ENCODE assay signal across 20 cellular contexts in the genomic region with DNA sequence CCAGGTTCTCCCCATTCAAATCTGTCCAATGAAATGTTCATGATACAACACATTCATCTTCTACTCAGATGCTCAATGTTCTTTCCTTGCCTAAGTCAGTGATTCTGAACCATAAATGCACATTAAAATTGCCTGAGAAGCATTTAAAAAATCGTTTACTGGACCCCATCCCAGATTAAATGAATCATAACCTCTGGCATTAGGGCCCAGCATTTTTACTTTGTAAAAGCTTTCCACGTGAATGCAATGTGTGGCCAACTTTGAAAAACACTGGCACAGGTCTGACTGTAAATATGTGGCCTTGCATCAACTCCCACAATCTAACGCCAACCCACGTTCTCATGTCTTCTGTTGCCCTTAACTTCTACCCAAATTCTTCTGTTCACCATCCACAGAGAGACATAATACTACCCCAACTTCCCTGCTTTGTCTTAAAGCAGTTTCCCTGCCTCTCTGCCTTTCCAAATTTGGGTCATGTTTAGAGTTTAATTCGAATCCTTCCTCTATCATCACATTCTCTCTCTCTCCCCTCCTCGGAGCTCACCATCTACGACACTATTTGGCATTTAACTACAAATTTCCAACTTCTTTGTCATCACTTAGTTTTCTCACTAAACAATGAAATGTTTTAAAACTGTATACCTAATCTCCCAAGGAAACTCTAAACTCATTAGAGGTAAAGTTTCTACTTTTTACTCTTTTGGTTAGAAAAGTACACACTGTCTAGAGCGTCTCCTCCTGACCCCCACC.
DNase-seq lines count a peak whose midpoint lies in the region; ATAC-seq and TF ChIP-seq lines count a peak whose summit lies in the region.
"Had no signal": no experiment of that assay in that cellular context is flagged by ENCODE, and none has a peak within 500 bp of the region (broad histone marks: within the 10 kb centered on the region; RNA-seq: fewer than 3 reads in every experiment).

No MANE protein-coding gene starts in this region.

- H3K9me3 Mint-ChIP-seq in activated naive CD4-positive, alpha-beta T cell treated with anti-CD3 and anti-CD28 coated beads, Interleukin-2, amount 50 U/mL, for 72 hours = no peaks in the 10 kb centered on the region
- H3K9me3 Mint-ChIP-seq: activated T-helper 1 cell treated with anti-CD3 and anti-CD28 coated beads, Interleukin-12 subunit alpha, Interleukin-12 subunit beta, Interleukin-2, Interleukin-4 antibody, amounts not matched to agents 30 ng/mL and 10 ng/mL and 1 ng/mL, durations not matched to agents 14 hours and 24 hours and 36 hours; CD8-positive, alpha-beta T cell; natural killer cell treated with Interleukin-12 subunit alpha and Interleukin-12 subunit beta and Interleukin-15 and Interleukin-18, amount 100 ng/mL, for 72 hours; stimulated activated naive CD8-positive, alpha-beta T cell treated with anti-CD3 and anti-CD28 coated beads, Interleukin-15, amount 100 ng/mL, for 72 hours had no signal

- H3K27ac Mint-ChIP-seq in activated naive CD4-positive, alpha-beta T cell treated with anti-CD3 and anti-CD28 coated beads, Interleukin-2, amount 50 U/mL, for 72 hours = no peak overlapping the region
- H3K27ac Mint-ChIP-seq: activated T-helper 1 cell treated with anti-CD3 and anti-CD28 coated beads, Interleukin-12 subunit alpha, Interleukin-12 subunit beta, Interleukin-2, Interleukin-4 antibody, amounts not matched to agents 30 ng/mL and 10 ng/mL and 1 ng/mL, durations not matched to agents 14 hours and 24 hours and 36 hours; CD8-positive, alpha-beta T cell; natural killer cell treated with Interleukin-12 subunit alpha and Interleukin-12 subunit beta and Interleukin-15 and Interleukin-18, amount 100 ng/mL, for 72 hours; stimulated activated naive CD8-positive, alpha-beta T cell treated with anti-CD3 and anti-CD28 coated beads, Interleukin-15, amount 100 ng/mL, for 72 hours had no signal

- no peak for ATAC-seq in activated naive CD4-positive, alpha-beta T cell treated with anti-CD3 and anti-CD28 coated beads, Interleukin-2, amount 50 U/mL, for 72 hours
- no peak for ATAC-seq in GM21390 (IDR thresholded peaks at IDR 0.05; ENCODE audit: unreplicated experiment)
- ATAC-seq in HG02938 (IDR thresholded peaks at IDR 0.05; ENCODE audit: unreplicated experiment) = no peak
- ATAC-seq in GM18511 (IDR thresholded peaks at IDR 0.05; ENCODE audit: unreplicated experiment) = no peak
- ATAC-seq: CD8-positive, alpha-beta T cell; left lobe of liver; natural killer cell treated with Interleukin-12 subunit alpha and Interleukin-12 subunit beta and Interleukin-15 and Interleukin-18, amount 100 ng/mL, for 72 hours; stimulated activated naive CD8-positive, alpha-beta T cell treated with anti-CD3 and anti-CD28 coated beads, Interleukin-15, amount 100 ng/mL, for 72 hours had no signal

- peaks cover 0 to 4% of the 10 kb centered on the region in 2 donors for H3K36me3 Mint-ChIP-seq in activated naive CD4-positive, alpha-beta T cell treated with anti-CD3 and anti-CD28 coated beads, Interleukin-2, amount 50 U/mL, for 72 hours
- H3K36me3 Mint-ChIP-seq: natural killer cell treated with Interleukin-12 subunit alpha and Interleukin-12 subunit beta and Interleukin-15 and Interleukin-18, amount 100 ng/mL, for 72 hours had no signal

- no peak for TF ChIP-seq CTCF in retinal pigment epithelial cell (conservative IDR thresholded peaks at IDR 0.05; ENCODE audit: low read depth, low read length)

- DNase-seq in EH (ENCODE audit: low read depth) (peak; percentile 73), M059J (ENCODE audit: low read depth) (peak; percentile 83), dedifferentiated amniotic fluid mesenchymal stem cell (ENCODE audit: extremely low spot score) (peak; percentile 91), retinal pigment epithelial cell (ENCODE audit: low read depth) (peak; percentile 89)
- no peak for DNase-seq in activated naive CD4-positive, alpha-beta T cell treated with anti-CD3 and anti-CD28 coated beads, Interleukin-2, amount 50 U/mL, for 72 hours (ENCODE audit: low spot score in 2 of 2)
- DNase-seq: activated CD4-positive, alpha-beta T cell treated with anti-CD3 and anti-CD28 coated beads, Interleukin-2, amount 50 U/mL, for 1 hour; CD8-positive, alpha-beta T cell; GF-D8; hippocampal formation; NCI-H1105 treated with DMSO at 0.1 percent for 48 hours; NCI-H524 treated with DMSO at 0.1 percent for 48 hours; SHP77; small intestine; stimulated activated naive CD8-positive, alpha-beta T cell treated with anti-CD3 and anti-CD28 coated beads, Interleukin-15, amount 100 ng/mL, for 72 hours had no signal

- H3K4me3 ChIP-seq in retinal pigment epithelial cell (ENCODE audit: low read length) = no peak overlapping the region

Comparison
In these comparisons a context has a peak if more than half of its experiments do, and no peak if none do; other contexts are left out.
1. DNase-seq: peak in EH (single experiment), M059J (single experiment), dedifferentiated amniotic fluid mesenchymal stem cell (single experiment) and retinal pigment epithelial cell (single experiment); none in activated naive CD4-positive, alpha-beta T cell treated with anti-CD3 and anti-CD28 coated beads, Interleukin-2, amount 50 U/mL, for 72 hours (0 of 2).